ENCODE assay signal across 11 cellular contexts in the genomic region with DNA sequence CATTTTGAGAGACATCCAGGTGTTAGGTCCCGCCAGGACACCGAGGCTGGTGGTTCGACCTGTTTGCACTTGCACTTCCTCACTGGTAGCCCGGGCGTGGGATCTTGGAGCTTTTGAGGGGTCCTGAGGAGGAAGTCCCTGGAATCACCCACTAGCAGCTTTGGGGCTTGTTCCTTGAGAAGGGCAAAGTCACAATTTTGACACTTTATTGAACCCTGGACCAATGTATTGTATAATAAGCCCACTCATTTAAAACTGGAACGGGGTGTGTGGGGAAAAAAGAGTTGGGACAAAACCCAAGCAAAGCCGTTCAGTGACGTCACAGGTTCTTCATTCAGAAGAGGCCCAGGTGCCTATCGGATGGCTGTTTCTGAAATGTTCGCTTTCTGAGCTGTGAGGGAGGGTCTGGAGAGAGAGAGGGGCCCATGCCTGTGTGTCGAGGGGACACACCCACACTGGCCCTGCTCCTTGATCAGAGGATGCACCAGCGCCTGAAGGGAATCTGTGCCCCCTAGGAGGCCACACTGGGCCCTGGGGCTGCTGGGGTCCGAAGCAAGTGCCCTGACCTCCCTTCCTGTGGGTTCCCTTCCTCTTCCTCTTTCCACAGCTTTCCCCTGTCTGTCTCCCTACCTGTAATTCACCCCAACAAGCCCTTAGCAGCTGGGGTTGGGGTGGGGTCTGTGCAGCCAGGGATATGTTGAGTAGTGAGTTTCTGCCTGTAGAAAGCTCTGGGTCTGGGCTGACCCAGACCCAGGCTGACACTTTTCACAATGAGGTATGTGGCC. TPM values are rescaled to one million over a fixed set of nuclear protein-coding genes. Genes with fewer than 3 reads are reported as not detected.
DNase-seq lines count a peak whose midpoint lies in the region; ATAC-seq, FAIRE-seq and TF ChIP-seq lines count a peak whose summit lies in the region.
"Had no signal": no experiment of that assay in that cellular context is flagged by ENCODE, and none has a peak within 500 bp of the region (broad histone marks: within the 10 kb centered on the region; RNA-seq: fewer than 3 reads in every experiment).

No MANE protein-coding gene starts in this region.

- peak overlapping the region; percentile 86 for H3K9ac ChIP-seq in KMS-11
- peak overlapping the region; percentile 80 for H3K9ac ChIP-seq in GM12878 (ENCODE audit: control insufficient read depth, insufficient read depth, low read length)

- peaks cover 68% of the 10 kb centered on the region for H3K79me2 ChIP-seq in KMS-11 (ENCODE audit: insufficient read depth, low read depth)
- peaks cover 48% of the 10 kb centered on the region for H3K79me2 ChIP-seq in GM12878 (ENCODE audit: control insufficient read depth, insufficient read depth, low read length)

- TF ChIP-seq CTCF in CD14-positive monocyte (IDR thresholded peaks at IDR 0.05) (no peak), KMS-11 (conservative IDR thresholded peaks at IDR 0.05; ENCODE audit: low read depth, low read length) (no peak), GM12878 (IDR thresholded peaks at IDR 0.05 in 2 of 3, conservative IDR thresholded peaks at IDR 0.05 in 1 of 3; ENCODE audit: control insufficient read depth in 2 of 3, extremely low read depth in 1 of 3, insufficient read depth in 1 of 3, low read depth in 3 of 3, low read length in 3 of 3) (no peak), natural killer cell (IDR thresholded peaks at IDR 0.05) (no peak)

- H4K20me1 ChIP-seq in KMS-11 (ENCODE audit: insufficient read depth) (no peaks in the 10 kb centered on the region), GM12878 (ENCODE audit: control insufficient read depth, insufficient read depth) (no peaks in the 10 kb centered on the region)

- H3K27ac ChIP-seq in KMS-11 (peak overlapping the region; percentile 98), GM12878 (ENCODE audit: control insufficient read depth, insufficient read depth) (peak overlapping the region; percentile 86)

- H3K9me3 ChIP-seq in GM12878 (replicated peaks; ENCODE audit: control insufficient read depth, insufficient read depth, low read length): no peaks in the 10 kb centered on the region

- ATAC-seq in GM12878 (peak; percentile 2), natural killer cell (peak in 1 of 3 donors; percentile 8), HG02798 (IDR thresholded peaks at IDR 0.05; ENCODE audit: poor library complexity, unreplicated experiment) (no peak), HG02938 (IDR thresholded peaks at IDR 0.05; ENCODE audit: unreplicated experiment) (no peak)
- ATAC-seq: activated CD4-positive, CD25-positive, alpha-beta regulatory T cell treated with anti-CD3 and anti-CD28 coated beads, Interleukin-2, amount 50 U/mL, for 24 hours had no signal

- peaks cover 4 to 12% of the 10 kb centered on the region in 2 donors for H3K36me3 Mint-ChIP-seq in CD14-positive monocyte
- H3K36me3 Mint-ChIP-seq in natural killer cell: no peaks in the 10 kb centered on the region

- H3K4me1 ChIP-seq in KMS-11 (ENCODE audit: low read depth, poor library complexity, severe bottlenecking): peaks cover 66% of the 10 kb centered on the region
- peaks cover 70% of the 10 kb centered on the region for H3K4me1 ChIP-seq in GM12878 (ENCODE audit: control insufficient read depth, insufficient read depth, low read length)

- H3K27ac Mint-ChIP-seq in CD14-positive monocyte: peak overlapping the region in 3 of 7 donors; percentile 7 to 70 (median 31)
- H3K27ac Mint-ChIP-seq in natural killer cell: peak overlapping the region; percentile 93 to 94
- H3K27ac Mint-ChIP-seq: progenitor cell of endocrine pancreas had no signal

- H3K27me3 Mint-ChIP-seq in CD14-positive monocyte (ENCODE audit: low read depth in 3 of 3) (peaks cover 5 to 19% (median 16%) of the 10 kb centered on the region in 3 donors), natural killer cell (ENCODE audit: low read depth in 2 of 2) (no peaks in the 10 kb centered on the region)

- TF ChIP-seq POLR2A in GM12878 (IDR thresholded peaks at IDR 0.05; ENCODE audit: low read depth, low read length): no peak

- H3K4me3 Mint-ChIP-seq in CD14-positive monocyte: peak overlapping the region; percentile 53 to 89
- H3K4me3 Mint-ChIP-seq in natural killer cell: peak overlapping the region; percentile 95

- TF ChIP-seq EP300 in GM12878 (IDR thresholded peaks at IDR 0.05; ENCODE audit: borderline replicate concordance in 1 of 2, control insufficient read depth in 1 of 2, low read depth in 2 of 2, low read length in 2 of 2): no peak

- H3K36me3 ChIP-seq in KMS-11 (ENCODE audit: insufficient read depth) (no peaks in the 10 kb centered on the region), GM12878 (ENCODE audit: control insufficient read depth in 2 of 2, insufficient read depth in 2 of 2, low read length in 1 of 2) (no peaks in the 10 kb centered on the region)

- H3K4me2 ChIP-seq in KMS-11: peak overlapping the region; percentile 82
- H3K4me2 ChIP-seq in GM12878 (ENCODE audit: control insufficient read depth, insufficient read depth): peak overlapping the region; percentile 99

- CTCF ChIA-PET in GM12878 (lab: Yijun Ruan, JAX): interaction anchor here (1.2 to 28.9 kb wide), 6 partner anchors 8 to 58 kb away, joined by 3 to 684 read pairs (median 9); partner anchors contain the start of gene LPIN1

- H3K4me1 Mint-ChIP-seq in CD14-positive monocyte (peaks cover 74% of the 10 kb centered on the region), natural killer cell (peaks cover 73 to 75% of the 10 kb centered on the region in 2 donors)

- whole genome bisulfite sequencing in GM12878 (ENCODE audit: insufficient coverage, insufficient replicate concordance, low lambda C conversion rate, missing lambda C conversion rate): 30% methylated on average over 13 of the region's 13 CpGs

- no peak for FAIRE-seq in GM12878 (lab: Jason Lieb, UNC)

- SMC1A ChIA-PET in GM12878 (lab: Charles Lee; ENCODE audit: uncharacterized antibody, unreplicated experiment): interaction anchor here (1.3 to 16.4 kb wide), 5 partner anchors 7 to 32 kb away, joined by 3 to 222 read pairs (median 14); partner anchors contain the start of gene LPIN1

- no peak for TF ChIP-seq RAD21 in GM12878 (IDR thresholded peaks at IDR 0.05; ENCODE audit: insufficient read depth, low read depth, low read length)

- DNase-seq in CD14-positive monocyte (ENCODE audit: low spot score) (no peak), GM12878 (ENCODE audit: low read depth, low spot score) (no peak), natural killer cell (no peak), HPDE6-E6E7 (ENCODE audit: extremely low spot score) (no peak), NCI-H1417 treated with DMSO at 0.1 percent for 48 hours (lab: John Stamatoyannopoulos, UW) (no peak)
- DNase-seq: cerebellar nuclear complex had no signal

- H3K27me3 ChIP-seq in KMS-11 (ENCODE audit: insufficient read depth, low read depth) (no peaks in the 10 kb centered on the region), GM12878 (replicated peaks in 1 of 2; ENCODE audit: control insufficient read depth in 2 of 2, insufficient read depth in 2 of 2, low read length in 1 of 2) (no peaks in the 10 kb centered on the region)

- H3K4me3 ChIP-seq in KMS-11 (IDR thresholded peaks at IDR 0.05; ENCODE audit: insufficient read depth, low read depth, low read length): peak overlapping the region; percentile 33
- peak overlapping the region; percentile 70 for H3K4me3 ChIP-seq in GM12878

- in situ Hi-C loops in GM12878 (cut with MboI): no loop called here

- H2AFZ ChIP-seq in KMS-11 (ENCODE audit: low read depth) (no peak overlapping the region), GM12878 (ENCODE audit: control insufficient read depth, low read depth, low read length) (no peak overlapping the region)

- no TSS peak for BruUV-seq in GM12878 (replicated peaks; lab: Mats Ljungman, UMichigan)

- RAD21 ChIA-PET in GM12878 (lab: Charles Lee; ENCODE audit: unreplicated experiment): interaction anchor here (1.1 to 5.6 kb wide), 3 partner anchors 9 to 980 kb away, joined by 3 to 43 read pairs (median 29); no protein-coding TSS in a partner anchor

- POLR2A ChIA-PET in GM12878 (lab: Charles Lee): interaction anchor here (1.3 to 2.7 kb wide), 3 partner anchors 8 to 29 kb away, joined by 5 to 13 read pairs (median 5); no protein-coding TSS in a partner anchor

- intact Hi-C loops in CD14-positive monocyte (cut with micrococcal nuclease): loop anchor here in 1 of 2 donors (10.0 kb wide), 1 partner anchor 196 kb away; no protein-coding TSS in a partner anchor
- intact Hi-C loops in GM12878 (cut with micrococcal nuclease; ENCODE audit: unreplicated experiment): loop anchor here (2.0 to 10.0 kb wide), 2 partner anchors 30 to 934 kb away; partner anchors contain the start of gene PDIA6
- intact Hi-C loops in natural killer cell (cut with micrococcal nuclease): loop anchor here (5.0 kb wide), 1 partner anchor 57 kb away; no protein-coding TSS in a partner anchor

- H3K9me3 Mint-ChIP-seq in CD14-positive monocyte (no peaks in the 10 kb centered on the region), natural killer cell (no peaks in the 10 kb centered on the region)

TF ChIP-seq in GM12878, 131 proteins besides CTCF, POLR2A, EP300 and RAD21 (continues in another document):
- TF ChIP-seq LARP7 (IDR thresholded peaks at IDR 0.05): no peak; the same call in 1 of the 2 replicates
- peak; percentile 90 for TF ChIP-seq NBN (IDR thresholded peaks at IDR 0.05)
- TF ChIP-seq RFX5 (IDR thresholded peaks at IDR 0.05; ENCODE audit: low read depth, low read length): 0 out of 2 replicates have a peak, but pooled peaks have one; percentile 20
- TF ChIP-seq SPI1 (IDR thresholded peaks at IDR 0.05; ENCODE audit: borderline replicate concordance, insufficient read depth, low read depth, low read length): peak; percentile 60; the same call in 1 of the 2 replicates
- TF ChIP-seq CHD1 (IDR thresholded peaks at IDR 0.05; ENCODE audit: low read depth, low read length): 0 out of 2 replicates have a peak, but pooled peaks have one; percentile 9

RNA-seq across cellular contexts. Expression of gene LPIN1, which starts 2.6 kb away (rescaled TPM):
- polyA plus RNA-seq in CD14-positive monocyte (1 to 10 TPM; 1.8 to 2.7 TPM), GM12878 (2011; rRNA removed) (75.6 and 82.5 TPM in 2 replicates), GM12878 (2014; fragmentation: Illumina TruSeq; extraction: Trizol) (50.8 and 52.3 TPM in 2 replicates), GM12878 (2014; fragmentation: Nextera tagmentation; extraction: Ambion mirVana) (10 to 100 TPM; 18.8 to 23.9 TPM), GM12878 (2014; rRNA removed) (60.1 and 63.6 TPM in 2 replicates), GM12878 (2016; fragmentation: Nextera tagmentation; extraction: Ambion mirVana) (10 to 100 TPM; 37.0 to 37.5 TPM)
- total RNA-seq in GM12878 (2013; cell fraction: nucleolus; rRNA removed): 183 and 196 TPM in 2 replicates
- total RNA-seq in GM12878 (2014; rRNA removed) (52.2 and 58.5 TPM in 2 replicates), GM12878 (2014; rRNA removed; fragmentation: Illumina TruSeq; extraction: Trizol) (46.1 and 48.3 TPM in 2 replicates), GM12878 (2021) (59.9 and 61.4 TPM in 2 replicates), natural killer cell (100 to 1,000 TPM in 2 of 3 donors, 10 to 100 TPM in 1; 95.0 to 122 (median 118) TPM)
- polyA plus RNA-seq in GM12878 (2011; ENCODE audit: low read depth): 12.5 TPM
- polyA plus RNA-seq in GM12878 (2011; cell fraction: cytosol; rRNA removed): 55.7 and 55.9 TPM in 2 replicates
- 97.5 and 102 TPM in 2 replicates for polyA plus RNA-seq in GM12878 (2011; cell fraction: nucleus; rRNA removed)
- 17.6 and 19.7 TPM in 2 replicates for polyA plus RNA-seq in GM12878 (2012)
- polyA minus RNA-seq in GM12878 (2011; rRNA and poly(A)+ RNA removed): 55.0 and 62.3 TPM in 2 replicates
- 17.0 and 20.3 TPM in 2 replicates for polyA minus RNA-seq in GM12878 (2011; cell fraction: cytosol; rRNA and poly(A)+ RNA removed)
- 69.2 and 114 TPM in 2 replicates for polyA minus RNA-seq in GM12878 (2011; cell fraction: nucleus; rRNA and poly(A)+ RNA removed)
